Comparison of ENCODE assay signal across 1 cellular context in the genomic region with DNA sequence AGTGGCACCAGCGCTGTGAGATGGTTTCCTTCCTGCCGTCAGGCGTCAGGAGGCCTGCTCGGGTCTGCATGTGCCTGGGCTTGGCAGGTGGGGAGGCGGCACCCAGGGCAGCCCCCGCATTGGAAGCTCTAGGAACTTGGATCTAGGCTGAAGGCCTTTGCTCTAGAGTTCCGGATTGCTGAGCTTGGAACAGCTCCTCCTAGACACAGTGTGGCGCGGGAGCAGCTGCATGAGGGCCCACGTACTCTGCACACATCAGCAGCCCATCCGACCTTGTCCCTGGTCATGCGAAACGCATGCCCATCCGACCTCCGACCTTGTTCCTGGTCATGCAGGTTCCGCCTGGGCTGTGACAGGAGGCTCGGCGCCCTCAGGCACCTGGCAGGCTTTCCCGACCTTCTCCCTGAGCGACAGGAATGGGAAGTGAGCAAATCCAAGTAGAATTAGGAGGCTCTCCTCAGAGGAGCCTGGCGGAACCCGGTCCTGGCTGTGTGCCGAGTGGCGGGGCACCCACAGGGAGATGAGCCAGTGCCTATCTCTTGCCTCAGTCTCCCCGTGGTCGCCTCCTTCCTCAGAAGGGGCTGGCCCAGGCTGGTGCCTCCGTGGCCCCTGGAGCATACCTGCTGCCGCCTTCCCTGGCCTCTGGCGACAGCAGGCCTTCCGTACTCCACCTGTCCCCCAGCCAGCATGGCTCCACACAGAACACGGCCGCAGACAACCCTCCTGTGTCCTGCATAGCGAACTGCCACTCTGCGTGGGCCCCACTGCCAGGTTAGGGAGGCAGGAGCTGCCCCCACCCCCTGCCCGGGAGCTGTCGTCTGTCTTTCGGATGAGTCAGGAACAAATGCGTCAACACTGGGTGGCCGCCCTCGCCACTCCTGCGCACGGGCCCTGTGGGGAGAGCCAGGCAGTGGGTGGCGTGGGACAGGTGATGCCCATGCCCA.
TF ChIP-seq lines count a peak whose summit lies in the region.

No MANE protein-coding gene starts in this region.

TF ChIP-seq in liver, 16 proteins besides CTCF, POLR2A, EP300 and RAD21 (continued from another document):
- peak; percentile 51 to 89 for TF ChIP-seq RXRA (IDR thresholded peaks at IDR 0.05)
- no peak for TF ChIP-seq YY1 (IDR thresholded peaks at IDR 0.05)
- peak; percentile 50 to 84 for TF ChIP-seq HNF4A (conservative IDR thresholded peaks at IDR 0.05)
- no peak for TF ChIP-seq NR2F2 (IDR thresholded peaks at IDR 0.05)
- peak in 1 of 2 donors; percentile 19 for TF ChIP-seq GABPA (IDR thresholded peaks at IDR 0.05 in 1 of 2, conservative IDR thresholded peaks at IDR 0.05 in 1 of 2)
- TF ChIP-seq EGR1 (IDR thresholded peaks at IDR 0.05; ENCODE audit: low read depth in 2 of 2) = peak in 1 of 2 donors; percentile 66
- TF ChIP-seq JUND (IDR thresholded peaks at IDR 0.05) = no peak
- TF ChIP-seq FOXA2 (IDR thresholded peaks at IDR 0.05) = peak; percentile 55
- TF ChIP-seq, protein P1, sequence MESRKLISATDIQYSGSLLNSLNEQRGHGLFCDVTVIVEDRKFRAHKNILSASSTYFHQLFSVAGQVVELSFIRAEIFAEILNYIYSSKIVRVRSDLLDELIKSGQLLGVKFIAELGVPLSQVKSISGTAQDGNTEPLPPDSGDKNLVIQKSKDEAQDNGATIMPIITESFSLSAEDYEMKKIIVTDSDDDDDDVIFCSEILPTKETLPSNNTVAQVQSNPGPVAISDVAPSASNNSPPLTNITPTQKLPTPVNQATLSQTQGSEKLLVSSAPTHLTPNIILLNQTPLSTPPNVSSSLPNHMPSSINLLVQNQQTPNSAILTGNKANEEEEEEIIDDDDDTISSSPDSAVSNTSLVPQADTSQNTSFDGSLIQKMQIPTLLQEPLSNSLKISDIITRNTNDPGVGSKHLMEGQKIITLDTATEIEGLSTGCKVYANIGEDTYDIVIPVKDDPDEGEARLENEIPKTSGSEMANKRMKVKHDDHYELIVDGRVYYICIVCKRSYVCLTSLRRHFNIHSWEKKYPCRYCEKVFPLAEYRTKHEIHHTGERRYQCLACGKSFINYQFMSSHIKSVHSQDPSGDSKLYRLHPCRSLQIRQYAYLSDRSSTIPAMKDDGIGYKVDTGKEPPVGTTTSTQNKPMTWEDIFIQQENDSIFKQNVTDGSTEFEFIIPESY (IDR thresholded peaks at IDR 0.05) = no peak
